14 cellular contexts compared by ENCODE assay signal in genomic region chr13:113437408-113438010, GRCh38. TPM values are rescaled to one million over a fixed set of nuclear protein-coding genes. Genes with fewer than 3 reads are reported as not detected.
DNase-seq lines count a peak whose midpoint lies in the region; ATAC-seq, FAIRE-seq and TF ChIP-seq lines count a peak whose summit lies in the region.
"Had no signal": no experiment of that assay in that cellular context is flagged by ENCODE, and none has a peak within 500 bp of the region (broad histone marks: within the 10 kb centered on the region; RNA-seq: fewer than 3 reads in every experiment).

No MANE protein-coding gene starts in this region.

- no peak overlapping the region for H2BK120ac ChIP-seq in mesenchymal stem cell (ENCODE audit: low read depth, low read length)

- 77% methylated on average over 12 of the region's 17 CpGs for WGBS in A549 (ENCODE audit: missing lambda C conversion rate)
- 22 to 37% methylated on average over 7 to 17 of the region's 17 CpGs for WGBS in body of pancreas, 2 donors
- 89% methylated on average over 17 of the region's 17 CpGs for WGBS in mesenchymal stem cell

- H3K27ac ChIP-seq in A549 (no peak overlapping the region), body of pancreas (no peak overlapping the region), mesenchymal stem cell (ENCODE audit: low read length, poor library complexity, severe bottlenecking) (no peak overlapping the region), ascending aorta (no peak overlapping the region)
- H3K27ac ChIP-seq: testis had no signal

- H3K27me3 ChIP-seq in H7 (ENCODE audit: control insufficient read depth, insufficient read depth, low read length) (no peaks in the 10 kb centered on the region), body of pancreas (no peaks in the 10 kb centered on the region), mesenchymal stem cell (ENCODE audit: control insufficient read depth in 1 of 2, insufficient read depth in 1 of 2, low read length in 2 of 2) (no peaks in the 10 kb centered on the region), ascending aorta (no peaks in the 10 kb centered on the region)
- H3K27me3 ChIP-seq: testis had no signal

- no peak overlapping the region for H3K9ac ChIP-seq in mesenchymal stem cell (ENCODE audit: low read length)

- no peak overlapping the region for H2AK5ac ChIP-seq in mesenchymal stem cell (ENCODE audit: low read length, severe bottlenecking)

- H2AFZ ChIP-seq in mesenchymal stem cell (ENCODE audit: low read depth, low read length): no peak overlapping the region

- no peak overlapping the region for H3K14ac ChIP-seq in mesenchymal stem cell (ENCODE audit: low read length in 2 of 2)

- DNase-seq in A549 (ENCODE audit: low read depth in 1 of 2, low spot score in 1 of 2) (peak in 1 of 2 experiments; percentile 23), H7 (peak; percentile 30), body of pancreas (peak in 3 of 4 donors; percentile 18 to 44 (median 40)), mesenchymal stem cell (peak; percentile 7), epidermal melanocyte (ENCODE audit: insufficient read length, low spot score) (no peak), ascending aorta (ENCODE audit: low spot score in 2 of 2) (no peak), mucosa of gallbladder (ENCODE audit: low spot score) (no peak), omental fat pad (ENCODE audit: low spot score) (no peak)
- DNase-seq: activated B cell treated with CpG ODN at 0.5 μM for 24 hours; activated naive CD8-positive, alpha-beta T cell treated with anti-CD3 and anti-CD28 coated beads, Interleukin-2, amount 10 ng/mL, durations not matched to agents 7 days and 5 days; DMS 273 treated with DMSO at 0.1 percent for 48 hours; NCI-H2107; NK-92 treated with Interleukin-12 subunit alpha and Interleukin-12 subunit beta, amount 100 ng/mL, for 24 hours; testis had no signal

- no peak for TF ChIP-seq POLR2A in A549 (IDR thresholded peaks at IDR 0.05; ENCODE audit: low read length)
- no peak for TF ChIP-seq POLR2A in body of pancreas (IDR thresholded peaks at IDR 0.05)

- FAIRE-seq in A549 (lab: Jason Lieb, UNC): no peak

- no peak overlapping the region for H2BK15ac ChIP-seq in mesenchymal stem cell (ENCODE audit: low read depth, poor library complexity, severe bottlenecking)

- no peak overlapping the region for H3K18ac ChIP-seq in mesenchymal stem cell (ENCODE audit: low read depth in 1 of 2, low read length in 2 of 2)

- peak overlapping the region in 1 of 2 experiments; percentile 67 for H3K23ac ChIP-seq in mesenchymal stem cell (ENCODE audit: low read length in 2 of 2)

- H2BK5ac ChIP-seq in mesenchymal stem cell (ENCODE audit: low read depth, low read length, poor library complexity, severe bottlenecking): no peak overlapping the region

- no peak for TF ChIP-seq EP300 in A549 (IDR thresholded peaks at IDR 0.05)

- TF ChIP-seq CTCF in A549 (IDR thresholded peaks at IDR 0.05) (no peak), body of pancreas (IDR thresholded peaks at IDR 0.05) (no peak), ascending aorta (IDR thresholded peaks at IDR 0.05) (no peak), omental fat pad (IDR thresholded peaks at IDR 0.05) (no peak)

- H3K4ac ChIP-seq in mesenchymal stem cell (ENCODE audit: low read depth in 1 of 2, low read length in 2 of 2): no peak overlapping the region

- no peak overlapping the region for H4K91ac ChIP-seq in mesenchymal stem cell (ENCODE audit: low read length)

- H3K4me2 ChIP-seq in A549 (no peak overlapping the region), mesenchymal stem cell (ENCODE audit: low read length, poor library complexity, severe bottlenecking) (no peak overlapping the region)

- H3K79me1 ChIP-seq in mesenchymal stem cell (replicated peaks; ENCODE audit: low read length, poor library complexity, severe bottlenecking): no peaks in the 10 kb centered on the region

- no peak for TF ChIP-seq RAD21 in A549 (conservative IDR thresholded peaks at IDR 0.05 in 1 of 2, IDR thresholded peaks at IDR 0.05 in 1 of 2)

- no peak overlapping the region for H2BK12ac ChIP-seq in mesenchymal stem cell (ENCODE audit: low read length in 2 of 2)

- CTCF ChIA-PET in A549 (lab: Yijun Ruan, JAX): no interaction called here

- H3K9me3 ChIP-seq in A549 (no peaks in the 10 kb centered on the region), body of pancreas (no peaks in the 10 kb centered on the region), mesenchymal stem cell (ENCODE audit: control insufficient read depth, low read length) (peaks cover 2% of the 10 kb centered on the region), ascending aorta (no peaks in the 10 kb centered on the region)
- H3K9me3 ChIP-seq: testis had no signal

- H4K8ac ChIP-seq in mesenchymal stem cell (ENCODE audit: low read length): no peak overlapping the region

- H3K4me3 ChIP-seq in A549: no peak overlapping the region
- no peak overlapping the region for H3K4me3 ChIP-seq in H7 (ENCODE audit: insufficient read depth, low read depth, low read length)
- no peak overlapping the region for H3K4me3 ChIP-seq in body of pancreas
- H3K4me3 ChIP-seq in mesenchymal stem cell (ENCODE audit: insufficient read depth in 1 of 2, low read depth in 1 of 2, low read length in 2 of 2): no peak overlapping the region
- no peak overlapping the region for H3K4me3 ChIP-seq in ascending aorta
- H3K4me3 ChIP-seq: testis had no signal

- H3K36me3 ChIP-seq in H7 (replicated peaks; ENCODE audit: control insufficient read depth, insufficient read depth, low read length) (no peaks in the 10 kb centered on the region), body of pancreas (replicated peaks in 1 of 2; ENCODE audit: insufficient read depth in 1 of 2, low read depth in 2 of 2) (no peaks in the 10 kb centered on the region), mesenchymal stem cell (ENCODE audit: control insufficient read depth in 1 of 2, insufficient read depth in 2 of 2, low read depth in 1 of 2, low read length in 2 of 2) (peaks cover 6 to 9% of the 10 kb centered on the region in 2 experiments), ascending aorta (no peaks in the 10 kb centered on the region)

- POLR2A ChIA-PET in A549 (lab: Yijun Ruan, JAX): no interaction called here

- H3K4me1 ChIP-seq in A549 (no peaks in the 10 kb centered on the region), body of pancreas (peaks cover 16% of the 10 kb centered on the region), mesenchymal stem cell (ENCODE audit: control insufficient read depth, insufficient read depth, low read depth, low read length) (peaks cover 7% of the 10 kb centered on the region), ascending aorta (no peaks in the 10 kb centered on the region)
- H3K4me1 ChIP-seq: testis had no signal

- ATAC-seq in A549 (peak; percentile 71 to 73; a peak in 5 of 6 replicates), body of pancreas (peak; percentile 69), omental fat pad (ENCODE audit: low FRiP score) (no peak)

- intact Hi-C loops in body of pancreas (cut with DNase I): no loop called here
- intact Hi-C loops in ascending aorta (cut with DNase I): no loop called here

TF ChIP-seq in A549, 52 proteins besides CTCF, POLR2A, EP300 and RAD21:
- TF ChIP-seq E2F6 (IDR thresholded peaks at IDR 0.05; ENCODE audit: borderline replicate concordance, low read depth): no peak
- no peak for TF ChIP-seq EHF (CRISPR knock-in tag; IDR thresholded peaks at IDR 0.05)

RNA-seq across cellular contexts. Expression of gene ADPRHL1, which starts 15.8 kb away (rescaled TPM):
- polyA plus RNA-seq in A549 (2011; rRNA removed) (11.0 and 11.4 TPM in 2 replicates), A549 (2017; fragmentation: RNase III; extraction: RNeasy Plus Mini Kit Qiagen cat#74134 plus additional on column Dnase treatment) (11.1 to 12.2 TPM (median 11.4 TPM) in 3 replicates)
- polyA plus RNA-seq in A549 (2012; cell fraction: cytosol; rRNA removed): 10.6 and 12.6 TPM in 2 replicates
- 7.4 and 7.8 TPM in 2 replicates for polyA plus RNA-seq in A549 (2012; cell fraction: nucleus; rRNA removed)
- 6.1 and 10.0 TPM in 2 replicates for polyA minus RNA-seq in A549 (2011; rRNA and poly(A)+ RNA removed)
- 0.89 and 1.4 TPM in 2 replicates for total RNA-seq in H7 (2014; rRNA removed; shearing (Covaris generic))
- total RNA-seq in body of pancreas (10 to 100 TPM in 1 of 2 donors, 1 to 10 TPM in 1; 6.0 to 15.8 TPM), ascending aorta (11.3 TPM), mucosa of gallbladder (4.7 TPM), omental fat pad (1 to 10 TPM in 3 of 4 donors, under 1 TPM in 1; 0.72 to 2.7 (median 1.7) TPM)
- polyA plus RNA-seq in mesenchymal stem cell (2013, experiment 1 of 2): 0.48 TPM
- polyA plus RNA-seq in mesenchymal stem cell (2013, experiment 2 of 2): 0.49 TPM

RNA-seq across cellular contexts. Expression of gene DCUN1D2, which starts 53.0 kb away (rescaled TPM):
- polyA plus RNA-seq in A549 (2011; rRNA removed) (8.4 and 9.5 TPM in 2 replicates), A549 (2017; fragmentation: RNase III; extraction: RNeasy Plus Mini Kit Qiagen cat#74134 plus additional on column Dnase treatment) (7.8 to 8.6 TPM (median 8.3 TPM) in 3 replicates)
- polyA plus RNA-seq in A549 (2012; cell fraction: cytosol; rRNA removed): 7.5 and 8.0 TPM in 2 replicates
- 23.5 and 28.6 TPM in 2 replicates for polyA plus RNA-seq in A549 (2012; cell fraction: nucleus; rRNA removed)
- 4.6 and 6.6 TPM in 2 replicates for polyA minus RNA-seq in A549 (2011; rRNA and poly(A)+ RNA removed)
- 11.9 and 15.5 TPM in 2 replicates for total RNA-seq in H7 (2014; rRNA removed; shearing (Covaris generic))
- total RNA-seq in body of pancreas (10 to 100 TPM; 12.2 to 14.5 TPM), ascending aorta (5.9 TPM), mucosa of gallbladder (16.0 TPM), omental fat pad (10 to 100 TPM; 10.9 to 28.4 (median 14.5) TPM)
- 7.1 TPM for polyA plus RNA-seq in mesenchymal stem cell (2013, experiment 1 of 2)
- polyA plus RNA-seq in mesenchymal stem cell (2013, experiment 2 of 2): 6.5 TPM

Comparison
In these comparisons a context has a peak if more than half of its experiments do, and no peak if none do; other contexts are left out.
1. DNase-seq: peak in H7 (single experiment), body of pancreas (3 of 4) and mesenchymal stem cell (single experiment); none in epidermal melanocyte (single experiment), ascending aorta (0 of 2), mucosa of gallbladder (single experiment) and omental fat pad (single experiment).